1 cellular context compared by ENCODE assay signal in genomic region chr6:39365281-39366074, GRCh38.
TF ChIP-seq lines count a peak whose summit lies in the region.

No MANE protein-coding gene starts in this region.

TF ChIP-seq in H1, 55 proteins besides CTCF, POLR2A, EP300 and RAD21:
- TF ChIP-seq CBX5 (IDR thresholded peaks at IDR 0.05; ENCODE audit: low read depth, low read length) (no peak), CEBPB (IDR thresholded peaks at IDR 0.05; ENCODE audit: low read depth, low read length) (no peak), CBX8 (IDR thresholded peaks at IDR 0.05; ENCODE audit: borderline replicate concordance, low read depth, low read length) (no peak), RFX5 (IDR thresholded peaks at IDR 0.05; ENCODE audit: borderline replicate concordance, low read depth, low read length) (no peak), RBBP5 (IDR thresholded peaks at IDR 0.05; ENCODE audit: borderline replicate concordance, low read depth, low read length) (no peak)
TF ChIP-seq in H1: peak in this region for 0.
